Comparison of ENCODE assay signal across 1 cellular context in genomic region chr1:39913136-39913535, GRCh38. TPM values are rescaled to one million over a fixed set of nuclear protein-coding genes. Genes with fewer than 3 reads are reported as not detected.
"Had no signal": no experiment of that assay in that cellular context is flagged by ENCODE, and none has a peak within 500 bp of the region (broad histone marks: within the 10 kb centered on the region; RNA-seq: fewer than 3 reads in every experiment).

No MANE protein-coding gene starts in this region.

RNA-seq across cellular contexts. Expression of gene MYCL, which starts 11.4 kb away (rescaled TPM):
- total RNA-seq: H4 had no signal
